ENCODE assay signal across 17 cellular contexts in genomic region chr2:226060228-226060627, GRCh38.
"Had no signal": no experiment of that assay in that cellular context is flagged by ENCODE, and none has a peak within 500 bp of the region (broad histone marks: within the 10 kb centered on the region; RNA-seq: fewer than 3 reads in every experiment).

No MANE protein-coding gene starts in this region.

- DNase-seq: activated B cell treated with CpG ODN at 0.5 μM for 24 hours; activated CD4-positive, alpha-beta T cell treated with anti-CD3 and anti-CD28 coated beads, Interleukin-2, amount 10 ng/mL, durations not matched to agents 7 days and 5 days; activated CD8-positive, alpha-beta memory T cell treated with anti-CD3 and anti-CD28 coated beads for 24 hours; activated naive CD4-positive, alpha-beta T cell; activated naive CD8-positive, alpha-beta T cell treated with anti-CD3 and anti-CD28 coated beads, Interleukin-2, amount 10 ng/mL, durations not matched to agents 7 days and 5 days; anterior cingulate cortex; dermis blood vessel endothelial cell; left colon; lower lobe of right lung; midbrain; ovary; sigmoid colon; stimulated activated CD4-positive, alpha-beta T cell treated with anti-CD3 and anti-CD28 coated beads, Interleukin-1b, Interleukin-23, amount 100 ng/mL, for 48 hours; stomach; T-helper 2 cell; testis; upper lobe of left lung had no signal

- H3K36me3 Mint-ChIP-seq: activated naive CD8-positive, alpha-beta T cell treated with anti-CD3 and anti-CD28 coated beads, Interleukin-2, amount 10 ng/mL, durations not matched to agents 7 days and 5 days had no signal

- H3K4me3 Mint-ChIP-seq: activated B cell treated with CpG ODN at 0.5 μM for 24 hours; activated CD4-positive, alpha-beta T cell treated with anti-CD3 and anti-CD28 coated beads, Interleukin-2, amount 10 ng/mL, durations not matched to agents 7 days and 5 days; activated naive CD8-positive, alpha-beta T cell treated with anti-CD3 and anti-CD28 coated beads, Interleukin-2, amount 10 ng/mL, durations not matched to agents 7 days and 5 days had no signal

- H3K27ac Mint-ChIP-seq: activated B cell treated with CpG ODN at 0.5 μM for 24 hours; activated CD4-positive, alpha-beta T cell treated with anti-CD3 and anti-CD28 coated beads, Interleukin-2, amount 10 ng/mL, durations not matched to agents 7 days and 5 days; activated naive CD8-positive, alpha-beta T cell treated with anti-CD3 and anti-CD28 coated beads, Interleukin-2, amount 10 ng/mL, durations not matched to agents 7 days and 5 days had no signal

- H3K4me1 Mint-ChIP-seq: activated B cell treated with CpG ODN at 0.5 μM for 24 hours; activated CD4-positive, alpha-beta T cell treated with anti-CD3 and anti-CD28 coated beads, Interleukin-2, amount 10 ng/mL, durations not matched to agents 7 days and 5 days; activated naive CD8-positive, alpha-beta T cell treated with anti-CD3 and anti-CD28 coated beads, Interleukin-2, amount 10 ng/mL, durations not matched to agents 7 days and 5 days had no signal

- H3K27me3 Mint-ChIP-seq: activated CD4-positive, alpha-beta T cell treated with anti-CD3 and anti-CD28 coated beads, Interleukin-2, amount 10 ng/mL, durations not matched to agents 7 days and 5 days had no signal

- H3K9me3 Mint-ChIP-seq: activated B cell treated with CpG ODN at 0.5 μM for 24 hours; activated CD4-positive, alpha-beta T cell treated with anti-CD3 and anti-CD28 coated beads, Interleukin-2, amount 10 ng/mL, durations not matched to agents 7 days and 5 days had no signal
